1 cellular context compared by ENCODE assay signal in genomic region chrX:129736491-129736890, GRCh38.
TF ChIP-seq lines count a peak whose summit lies in the region.

No MANE protein-coding gene starts in this region.

TF ChIP-seq in HepG2, 621 proteins besides CTCF, POLR2A, EP300 and RAD21 (continues in another document):
- TF ChIP-seq ZNF546 (CRISPR knock-in tag; conservative IDR thresholded peaks at IDR 0.05) (no peak), TAF1 (CRISPR knock-in tag; IDR thresholded peaks at IDR 0.05) (no peak), GATAD2A (CRISPR knock-in tag; IDR thresholded peaks at IDR 0.05) (peak; percentile 54; the same call in 1 of the 2 replicates), ARID4A (CRISPR knock-in tag; IDR thresholded peaks at IDR 0.05; ENCODE audit: borderline replicate concordance) (no peak), BCL6 (CRISPR knock-in tag; IDR thresholded peaks at IDR 0.05) (0 out of 2 replicates have a peak, but pooled peaks have one; percentile 23), GPN1 (CRISPR knock-in tag; IDR thresholded peaks at IDR 0.05; ENCODE audit: borderline replicate concordance) (no peak), ZNF234 (CRISPR knock-in tag; conservative IDR thresholded peaks at IDR 0.05) (no peak), ETV5 (CRISPR knock-in tag; IDR thresholded peaks at IDR 0.05; ENCODE audit: borderline replicate concordance) (peak; percentile 29; the same call in 1 of the 2 replicates), SP1 (IDR thresholded peaks at IDR 0.05) (no peak), SP1 (CRISPR knock-in tag; IDR thresholded peaks at IDR 0.05) (no peak), AHR (CRISPR knock-in tag; IDR thresholded peaks at IDR 0.05) (no peak), ZBTB25 (CRISPR knock-in tag; IDR thresholded peaks at IDR 0.05) (no peak), SOX6 (IDR thresholded peaks at IDR 0.05) (no peak), SOX6 (CRISPR knock-in tag; IDR thresholded peaks at IDR 0.05) (no peak), ZBTB49 (CRISPR knock-in tag; IDR thresholded peaks at IDR 0.05; ENCODE audit: borderline replicate concordance) (no peak), MATR3 (CRISPR knock-in tag; IDR thresholded peaks at IDR 0.05) (no peak), SMARCE1 (IDR thresholded peaks at IDR 0.05; ENCODE audit: borderline replicate concordance) (no peak), SOX13 (IDR thresholded peaks at IDR 0.05) (no peak), SOX13 (CRISPR knock-in tag; conservative IDR thresholded peaks at IDR 0.05 in 1 of 2, IDR thresholded peaks at IDR 0.05 in 1 of 2) (peak in 1 of 2 experiments; percentile 25; a peak in 1 of 4 replicates), STAG1 (CRISPR knock-in tag; IDR thresholded peaks at IDR 0.05) (no peak), FOXJ3 (CRISPR knock-in tag; IDR thresholded peaks at IDR 0.05; ENCODE audit: borderline replicate concordance) (no peak), MXD4 (CRISPR knock-in tag; IDR thresholded peaks at IDR 0.05) (no peak), SP140L (CRISPR knock-in tag; IDR thresholded peaks at IDR 0.05; ENCODE audit: borderline replicate concordance) (no peak), ZNF335 (CRISPR knock-in tag; IDR thresholded peaks at IDR 0.05) (no peak), KAT8 (CRISPR knock-in tag; IDR thresholded peaks at IDR 0.05) (0 out of 2 replicates have a peak, but pooled peaks have one; percentile 24), TBX2 (CRISPR knock-in tag; IDR thresholded peaks at IDR 0.05; ENCODE audit: borderline replicate concordance) (no peak), BRCA1 (CRISPR knock-in tag; IDR thresholded peaks at IDR 0.05) (no peak), CENPX (CRISPR knock-in tag; IDR thresholded peaks at IDR 0.05) (no peak), PATZ1 (CRISPR knock-in tag; IDR thresholded peaks at IDR 0.05) (0 out of 2 replicates have a peak, but pooled peaks have one; percentile 20), ZNF547 (CRISPR knock-in tag; IDR thresholded peaks at IDR 0.05) (no peak), TOPORS (CRISPR knock-in tag; IDR thresholded peaks at IDR 0.05) (no peak), ZNF724P (CRISPR knock-in tag; IDR thresholded peaks at IDR 0.05; ENCODE audit: borderline replicate concordance) (no peak), HNRNPUL1 (IDR thresholded peaks at IDR 0.05; ENCODE audit: low read depth, low read length) (no peak), HNF4A (CRISPR knock-in tag; IDR thresholded peaks at IDR 0.05) (peak; percentile 80), ZFP1 (CRISPR knock-in tag; IDR thresholded peaks at IDR 0.05) (no peak), HMG20A (CRISPR knock-in tag; IDR thresholded peaks at IDR 0.05; ENCODE audit: borderline replicate concordance) (no peak), ZNF253 (CRISPR knock-in tag; IDR thresholded peaks at IDR 0.05; ENCODE audit: borderline replicate concordance) (no peak), ZNF484 (CRISPR knock-in tag; IDR thresholded peaks at IDR 0.05; ENCODE audit: borderline replicate concordance, low read depth) (no peak), ZNF644 (CRISPR knock-in tag; IDR thresholded peaks at IDR 0.05; ENCODE audit: low read depth) (no peak), FOSL1 (CRISPR knock-in tag; IDR thresholded peaks at IDR 0.05; ENCODE audit: borderline replicate concordance) (no peak), HNF4G (IDR thresholded peaks at IDR 0.05; ENCODE audit: borderline replicate concordance, low read depth, low read length) (peak; percentile 63), HNF4G (CRISPR knock-in tag; IDR thresholded peaks at IDR 0.05; ENCODE audit: borderline replicate concordance, low read depth) (no peak), SALL1 (CRISPR knock-in tag; IDR thresholded peaks at IDR 0.05) (peak; percentile 52), ESRRA (CRISPR knock-in tag; IDR thresholded peaks at IDR 0.05; ENCODE audit: low read depth) (no peak), DDIT3 (CRISPR knock-in tag; IDR thresholded peaks at IDR 0.05) (no peak), ZNF772 (CRISPR knock-in tag; IDR thresholded peaks at IDR 0.05) (no peak), XRCC5 (optimal IDR thresholded peaks at IDR 0.05; ENCODE audit: low read length) (no peak), ZNF143 (CRISPR knock-in tag; IDR thresholded peaks at IDR 0.05) (no peak), ZNF343 (CRISPR knock-in tag; IDR thresholded peaks at IDR 0.05) (no peak), GPBP1L1 (CRISPR knock-in tag; IDR thresholded peaks at IDR 0.05) (no peak), FOXC1 (CRISPR knock-in tag; IDR thresholded peaks at IDR 0.05; ENCODE audit: borderline replicate concordance) (no peak), SP5 (CRISPR knock-in tag; IDR thresholded peaks at IDR 0.05; ENCODE audit: borderline replicate concordance, low read depth) (0 out of 2 replicates have a peak, but pooled peaks have one; percentile 14)
- TF ChIP-seq, protein P1, sequence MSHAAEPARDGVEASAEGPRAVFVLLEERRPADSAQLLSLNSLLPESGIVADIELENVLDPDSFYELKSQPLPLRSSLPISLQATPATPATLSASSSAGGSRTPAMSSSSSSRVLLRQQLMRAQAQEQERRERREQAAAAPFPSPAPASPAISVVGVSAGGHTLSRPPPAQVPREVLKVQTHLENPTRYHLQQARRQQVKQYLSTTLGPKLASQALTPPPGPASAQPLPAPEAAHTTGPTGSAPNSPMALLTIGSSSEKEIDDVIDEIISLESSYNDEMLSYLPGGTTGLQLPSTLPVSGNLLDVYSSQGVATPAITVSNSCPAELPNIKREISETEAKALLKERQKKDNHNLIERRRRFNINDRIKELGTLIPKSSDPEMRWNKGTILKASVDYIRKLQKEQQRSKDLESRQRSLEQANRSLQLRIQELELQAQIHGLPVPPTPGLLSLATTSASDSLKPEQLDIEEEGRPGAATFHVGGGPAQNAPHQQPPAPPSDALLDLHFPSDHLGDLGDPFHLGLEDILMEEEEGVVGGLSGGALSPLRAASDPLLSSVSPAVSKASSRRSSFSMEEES (CRISPR knock-in tag; IDR thresholded peaks at IDR 0.05), result 0 out of 2 replicates have a peak, but pooled peaks have one; percentile 30
- TF ChIP-seq, protein P2, sequence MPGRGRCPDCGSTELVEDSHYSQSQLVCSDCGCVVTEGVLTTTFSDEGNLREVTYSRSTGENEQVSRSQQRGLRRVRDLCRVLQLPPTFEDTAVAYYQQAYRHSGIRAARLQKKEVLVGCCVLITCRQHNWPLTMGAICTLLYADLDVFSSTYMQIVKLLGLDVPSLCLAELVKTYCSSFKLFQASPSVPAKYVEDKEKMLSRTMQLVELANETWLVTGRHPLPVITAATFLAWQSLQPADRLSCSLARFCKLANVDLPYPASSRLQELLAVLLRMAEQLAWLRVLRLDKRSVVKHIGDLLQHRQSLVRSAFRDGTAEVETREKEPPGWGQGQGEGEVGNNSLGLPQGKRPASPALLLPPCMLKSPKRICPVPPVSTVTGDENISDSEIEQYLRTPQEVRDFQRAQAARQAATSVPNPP (CRISPR knock-in tag; IDR thresholded peaks at IDR 0.05), result no peak
- TF ChIP-seq, protein P3, sequence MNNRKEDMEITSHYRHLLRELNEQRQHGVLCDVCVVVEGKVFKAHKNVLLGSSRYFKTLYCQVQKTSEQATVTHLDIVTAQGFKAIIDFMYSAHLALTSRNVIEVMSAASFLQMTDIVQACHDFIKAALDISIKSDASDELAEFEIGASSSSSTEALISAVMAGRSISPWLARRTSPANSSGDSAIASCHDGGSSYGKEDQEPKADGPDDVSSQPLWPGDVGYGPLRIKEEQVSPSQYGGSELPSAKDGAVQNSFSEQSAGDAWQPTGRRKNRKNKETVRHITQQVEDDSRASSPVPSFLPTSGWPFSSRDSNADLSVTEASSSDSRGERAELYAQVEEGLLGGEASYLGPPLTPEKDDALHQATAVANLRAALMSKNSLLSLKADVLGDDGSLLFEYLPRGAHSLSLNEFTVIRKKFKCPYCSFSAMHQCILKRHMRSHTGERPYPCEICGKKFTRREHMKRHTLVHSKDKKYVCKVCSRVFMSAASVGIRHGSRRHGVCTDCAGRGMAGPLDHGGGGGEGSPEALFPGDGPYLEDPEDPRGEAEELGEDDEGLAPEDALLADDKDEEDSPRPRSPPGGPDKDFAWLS (CRISPR knock-in tag; IDR thresholded peaks at IDR 0.05; ENCODE audit: borderline replicate concordance), result 0 out of 2 replicates have a peak, but pooled peaks have one; percentile 76
